In genomic region chr17:55536205-55536604, GRCh38 we compare ENCODE assay signal across 12 cellular contexts. TPM values are rescaled to one million over a fixed set of nuclear protein-coding genes. Genes with fewer than 3 reads are reported as not detected.
"Had no signal": no experiment of that assay in that cellular context is flagged by ENCODE, and none has a peak within 500 bp of the region (broad histone marks: within the 10 kb centered on the region; RNA-seq: fewer than 3 reads in every experiment).

No MANE protein-coding gene starts in this region.

- DNase-seq: GM23248, GOT3, H7, HFFc6, IMR-90 had no signal

- H3K27ac ChIP-seq: GM23248, HL-60 had no signal

- H3K36me3 ChIP-seq: HAP-1 had no signal

- H3K27ac Mint-ChIP-seq: HFFc6 had no signal

- H3K9ac ChIP-seq: GM23248 had no signal

- ATAC-seq: HCT116, HepG2, K562 had no signal

- FAIRE-seq: HepG2, K562 had no signal

- H3K9me3 Mint-ChIP-seq: HFFc6 had no signal

- H2AFZ ChIP-seq: GM23248 had no signal

- H3K4me3 Mint-ChIP-seq: HFFc6 had no signal

- H3K4me3 ChIP-seq: GM23248, HAP-1, K562 had no signal

RNA-seq across cellular contexts. Expression of gene SMIM36, which starts 25.0 kb away (rescaled TPM):
- total RNA-seq: GM23248, H4, H7, HepG2, HFFc6, HT1080, IMR-90, K562 had no signal
- polyA plus RNA-seq: GM23248, HepG2, IMR-90, K562 had no signal
